In genomic region chr17:69093279-69093789, GRCh38 we compare ENCODE assay signal across 11 cellular contexts. TPM values are rescaled to one million over a fixed set of nuclear protein-coding genes. Genes with fewer than 3 reads are reported as not detected.
DNase-seq lines count a peak whose midpoint lies in the region; ATAC-seq and TF ChIP-seq lines count a peak whose summit lies in the region.
"Had no signal": no experiment of that assay in that cellular context is flagged by ENCODE, and none has a peak within 500 bp of the region (broad histone marks: within the 10 kb centered on the region; RNA-seq: fewer than 3 reads in every experiment).

No MANE protein-coding gene starts in this region.

- H4K12ac ChIP-seq in trophoblast cell (ENCODE audit: low read depth, low read length), result no peak overlapping the region

- no peak overlapping the region for H2AK5ac ChIP-seq in trophoblast cell (ENCODE audit: low read length)

- DNase-seq in CD1c-positive myeloid dendritic cell (ENCODE audit: extremely low spot score) (peak; percentile 86), amniotic epithelial cell (ENCODE audit: low read depth) (peak; percentile 69), mesothelial cell of epicardium (ENCODE audit: low spot score in 2 of 2, unreplicated experiment in 2 of 2) (no peak), trophoblast cell (no peak), hippocampal formation (lab: John Stamatoyannopoulos, UW) (no peak)
- no peak for DNase-seq in activated effector memory CD4-positive, alpha-beta T cell treated with Interleukin-2 at 50 U/mL for 16 hours
- DNase-seq: activated naive CD4-positive, alpha-beta T cell treated with anti-CD3 and anti-CD28 coated beads, Interleukin-2, amount 10 ng/mL, durations not matched to agents 7 days and 5 days; NCI-H774; transverse colon had no signal

- no peak overlapping the region for H2BK120ac ChIP-seq in trophoblast cell (ENCODE audit: insufficient read depth, low read length, poor library complexity)

- H2AFZ ChIP-seq in trophoblast cell (ENCODE audit: insufficient read depth, low read length, poor library complexity), result no peak overlapping the region

- no peak overlapping the region for H3K18ac ChIP-seq in trophoblast cell (ENCODE audit: low read length)

- H3K79me2 ChIP-seq in trophoblast cell (ENCODE audit: control insufficient read depth, insufficient read depth, low read length, poor library complexity), result no peaks in the 10 kb centered on the region

- TF ChIP-seq CTCF in mesothelial cell of epicardium (IDR thresholded peaks at IDR 0.05; ENCODE audit: unreplicated experiment), result no peak

- no peaks in the 10 kb centered on the region for H3K27me3 ChIP-seq in trophoblast cell (ENCODE audit: insufficient read depth, low read length)
- H3K27me3 ChIP-seq: transverse colon had no signal

- H2BK12ac ChIP-seq in trophoblast cell (ENCODE audit: low read length), result no peak overlapping the region

- no peak overlapping the region for H3K4ac ChIP-seq in trophoblast cell (ENCODE audit: low read depth, low read length)

- H3K79me1 ChIP-seq in trophoblast cell (ENCODE audit: low read length), result no peaks in the 10 kb centered on the region

- H3K36me3 ChIP-seq in trophoblast cell (ENCODE audit: control insufficient read depth in 1 of 2, insufficient read depth in 2 of 2, low read length in 2 of 2), result no peaks in the 10 kb centered on the region
- H3K36me3 ChIP-seq: transverse colon had no signal

- H3K4me3 Mint-ChIP-seq in mesothelial cell of epicardium, result peak overlapping the region; percentile 0
- H3K4me3 Mint-ChIP-seq: activated naive CD4-positive, alpha-beta T cell treated with anti-CD3 and anti-CD28 coated beads, Interleukin-2, amount 10 ng/mL, durations not matched to agents 7 days and 5 days had no signal

- no peak overlapping the region for H2BK5ac ChIP-seq in trophoblast cell (ENCODE audit: low read depth, low read length, poor library complexity)

- H3K27ac ChIP-seq in trophoblast cell (ENCODE audit: low read depth, low read length), result no peak overlapping the region
- H3K27ac ChIP-seq: transverse colon had no signal

- H3K9me3 ChIP-seq in trophoblast cell (ENCODE audit: insufficient read depth, low read depth, low read length), result no peaks in the 10 kb centered on the region
- H3K9me3 ChIP-seq: transverse colon had no signal

- no peak overlapping the region for H4K91ac ChIP-seq in trophoblast cell (ENCODE audit: low read depth, low read length)

- H4K8ac ChIP-seq in trophoblast cell (ENCODE audit: low read depth, low read length), result no peak overlapping the region

- peak overlapping the region; percentile 66 for H3K27ac Mint-ChIP-seq in mesothelial cell of epicardium
- H3K27ac Mint-ChIP-seq: activated naive CD4-positive, alpha-beta T cell treated with anti-CD3 and anti-CD28 coated beads, Interleukin-2, amount 10 ng/mL, durations not matched to agents 7 days and 5 days had no signal

- H3K23ac ChIP-seq in trophoblast cell (ENCODE audit: low read length), result no peak overlapping the region

- no peak overlapping the region for H3K14ac ChIP-seq in trophoblast cell (ENCODE audit: low read length)

- no CpG with 5 or more reads among the region's 8 CpGs for WGBS in trophoblast cell (ENCODE audit: extremely low coverage, insufficient coverage, insufficient read length)

- no peaks in the 10 kb centered on the region for H3K27me3 Mint-ChIP-seq in mesothelial cell of epicardium (ENCODE audit: low read depth)
- H3K27me3 Mint-ChIP-seq: activated naive CD4-positive, alpha-beta T cell treated with anti-CD3 and anti-CD28 coated beads, Interleukin-2, amount 10 ng/mL, durations not matched to agents 7 days and 5 days had no signal

- no peaks in the 10 kb centered on the region for H3K4me1 ChIP-seq in trophoblast cell (ENCODE audit: control insufficient read depth in 1 of 2, insufficient read depth in 2 of 2, low read length in 2 of 2)
- H3K4me1 ChIP-seq: transverse colon had no signal

- no peak overlapping the region for H3K9ac ChIP-seq in trophoblast cell (ENCODE audit: low read length)

- peaks cover 11% of the 10 kb centered on the region for H3K4me1 Mint-ChIP-seq in mesothelial cell of epicardium

- H3K9me3 Mint-ChIP-seq in mesothelial cell of epicardium, result peaks cover 6% of the 10 kb centered on the region
- H3K9me3 Mint-ChIP-seq: activated naive CD4-positive, alpha-beta T cell treated with anti-CD3 and anti-CD28 coated beads, Interleukin-2, amount 10 ng/mL, durations not matched to agents 7 days and 5 days had no signal

- no peaks in the 10 kb centered on the region for H3K36me3 Mint-ChIP-seq in mesothelial cell of epicardium
- H3K36me3 Mint-ChIP-seq: activated naive CD4-positive, alpha-beta T cell treated with anti-CD3 and anti-CD28 coated beads, Interleukin-2, amount 10 ng/mL, durations not matched to agents 7 days and 5 days had no signal

- H3K4me2 ChIP-seq in trophoblast cell (ENCODE audit: low read length), result no peak overlapping the region

- H3K4me3 ChIP-seq in trophoblast cell (ENCODE audit: low read depth, low read length), result no peak overlapping the region
- H3K4me3 ChIP-seq: transverse colon had no signal

- ATAC-seq in HG03159 (IDR thresholded peaks at IDR 0.05; ENCODE audit: unreplicated experiment) (peak; percentile 67), HG03571 (IDR thresholded peaks at IDR 0.05; ENCODE audit: unreplicated experiment) (no peak)

RNA-seq across cellular contexts. Expression of gene ABCA9, which starts 32.6 kb away (rescaled TPM):
- 0.86 to 1.5 TPM (median 1.3 TPM) in 3 replicates for total RNA-seq in mesothelial cell of epicardium
- 0.01 TPM in 2 replicates for polyA plus RNA-seq in trophoblast cell (2013)

RNA-seq across cellular contexts. Expression of gene ABCA6, which starts 48.4 kb away (rescaled TPM):
- 0.11 to 0.79 TPM (median 0.42 TPM) in 3 replicates for total RNA-seq in mesothelial cell of epicardium
- 0.01 TPM in 1 of 2 replicates, not detected in the other for polyA plus RNA-seq in trophoblast cell (2013)

Comparison
In these comparisons a context has a peak if more than half of its experiments do, and no peak if none do; other contexts are left out.
1. DNase-seq: peak in CD1c-positive myeloid dendritic cell (single experiment) and amniotic epithelial cell (single experiment); none in mesothelial cell of epicardium (0 of 2), trophoblast cell (0 of 2), hippocampal formation (0 of 2) and activated effector memory CD4-positive, alpha-beta T cell treated with Interleukin-2 at 50 U/mL for 16 hours (single experiment).